In genomic region chr2:84904717-84905174, GRCh38 we compare ENCODE assay signal across 8 cellular contexts. TPM values are rescaled to one million over a fixed set of nuclear protein-coding genes. Genes with fewer than 3 reads are reported as not detected.
DNase-seq lines count a peak whose midpoint lies in the region; ATAC-seq and TF ChIP-seq lines count a peak whose summit lies in the region.

No MANE protein-coding gene starts in this region.

- peak overlapping the region; percentile 84 to 91 for H3K4me3 Mint-ChIP-seq in CD14-positive monocyte

- peaks cover 19% of the 10 kb centered on the region for H3K4me1 ChIP-seq in vagina

- H3K4me3 ChIP-seq in HL-60 (replicated peaks; ENCODE audit: insufficient read depth, low read length) (peak overlapping the region; percentile 81), vagina (peak overlapping the region; percentile 82 to 84)

- H3K27me3 Mint-ChIP-seq in CD14-positive monocyte (ENCODE audit: low read depth in 3 of 3), result no peaks in the 10 kb centered on the region

- intact Hi-C loops in CD14-positive monocyte (cut with micrococcal nuclease), result no loop called here
- intact Hi-C loops in vagina (cut with DNase I), result loop anchor here (10.0 kb wide), 1 partner anchor 390 kb away; no protein-coding TSS in a partner anchor

- H3K9me3 ChIP-seq in vagina, result no peaks in the 10 kb centered on the region

- peak overlapping the region; percentile 70 to 93 (median 85) for H3K27ac Mint-ChIP-seq in CD14-positive monocyte

- H3K27me3 ChIP-seq in HL-60 (ENCODE audit: insufficient read depth, poor library complexity, severe bottlenecking) (no peaks in the 10 kb centered on the region), vagina (no peaks in the 10 kb centered on the region)

- DNase-seq in CD14-positive monocyte (ENCODE audit: low spot score) (no peak), HL-60 (ENCODE audit: low read depth in 1 of 2, low spot score in 1 of 2) (no peak), myocyte (ENCODE audit: low read depth) (peak; percentile 60), vagina (ENCODE audit: extremely low spot score in 2 of 2) (peak in 1 of 2 donors; percentile 91), T1000 (lab: John Stamatoyannopoulos, UW) (no peak)

- H3K4me1 Mint-ChIP-seq in CD14-positive monocyte, result peaks cover 63% of the 10 kb centered on the region

- TF ChIP-seq CTCF in CD14-positive monocyte (IDR thresholded peaks at IDR 0.05) (no peak), HL-60 (IDR thresholded peaks at IDR 0.05; ENCODE audit: insufficient read depth, low read length) (no peak), VCaP (conservative IDR thresholded peaks at IDR 0.05) (no peak), vagina (IDR thresholded peaks at IDR 0.05) (no peak)

- peaks cover 0 to 5% of the 10 kb centered on the region in 2 donors for H3K36me3 ChIP-seq in vagina

- peaks cover 9 to 19% of the 10 kb centered on the region in 2 donors for H3K36me3 Mint-ChIP-seq in CD14-positive monocyte

- H3K27ac ChIP-seq in HL-60 (replicated peaks) (no peak overlapping the region), VCaP (peak overlapping the region; percentile 78; the same call in 1 of the 2 replicates), vagina (peak overlapping the region; percentile 92)

- H3K9me3 Mint-ChIP-seq in CD14-positive monocyte, result peaks cover 0 to 8% (median 3%) of the 10 kb centered on the region in 7 donors

- ATAC-seq in esophagus mucosa (peak; percentile 4), GM21367 (IDR thresholded peaks at IDR 0.05; ENCODE audit: unreplicated experiment) (no peak)

- peak in 1 of 2 donors; percentile 45 for TF ChIP-seq POLR2A in vagina (IDR thresholded peaks at IDR 0.05)

RNA-seq across cellular contexts. Expression of gene TMSB10, which starts 0.7 kb away (rescaled TPM):
- 1,000 to 10,000 TPM; 5,130 to 6,847 TPM for polyA plus RNA-seq in CD14-positive monocyte
- total RNA-seq in esophagus mucosa, result 1,660 TPM
- 1,553 and 1,708 TPM in 2 replicates for total RNA-seq in myocyte
- polyA plus RNA-seq in myocyte (2012), result 4,071 TPM
- total RNA-seq in vagina, result 2,211 TPM

RNA-seq across cellular contexts. Expression of gene TRABD2A, which starts 23.9 kb away (rescaled TPM):
- under 1 TPM; 0.79 to 0.95 TPM for polyA plus RNA-seq in CD14-positive monocyte
- 0.24 TPM for total RNA-seq in esophagus mucosa
- 0.73 and 1.4 TPM in 2 replicates for total RNA-seq in myocyte
- polyA plus RNA-seq in myocyte (2012), result 2.0 TPM
- total RNA-seq in vagina, result 5.4 TPM
